ENCODE assay signal across 18 cellular contexts in genomic region chr10:24034571-24034970, GRCh38.
DNase-seq lines count a peak whose midpoint lies in the region; ATAC-seq and TF ChIP-seq lines count a peak whose summit lies in the region.
"Had no signal": no experiment of that assay in that cellular context is flagged by ENCODE, and none has a peak within 500 bp of the region (broad histone marks: within the 10 kb centered on the region; RNA-seq: fewer than 3 reads in every experiment).

No MANE protein-coding gene starts in this region.

- H3K9ac ChIP-seq in iPS-15b (ENCODE audit: low read depth, low read length): peak overlapping the region; percentile 19
- H3K9ac ChIP-seq: BLaER1 had no signal

- H3K27ac ChIP-seq in adrenal gland: peak overlapping the region in 1 of 5 donors; percentile 44
- H3K27ac ChIP-seq: BLaER1, epithelial cell of prostate had no signal

- no peaks in the 10 kb centered on the region for H3K27me3 ChIP-seq in adrenal gland
- H3K27me3 ChIP-seq in iPS-15b (ENCODE audit: control insufficient read depth, insufficient read depth, low read length): no peaks in the 10 kb centered on the region
- H3K27me3 ChIP-seq: BLaER1 had no signal

- no peaks in the 10 kb centered on the region for H3K9me3 ChIP-seq in adrenal gland (replicated peaks in 1 of 3)
- H3K9me3 ChIP-seq in iPS-15b (ENCODE audit: control insufficient read depth, insufficient read depth, low read length): no peaks in the 10 kb centered on the region
- H3K9me3 ChIP-seq: BLaER1 had no signal

- H3K4me1 ChIP-seq in adrenal gland (replicated peaks in 1 of 2) (no peaks in the 10 kb centered on the region), iPS-15b (ENCODE audit: control insufficient read depth, insufficient read depth, low read length) (no peaks in the 10 kb centered on the region)
- H3K4me1 ChIP-seq: BLaER1 had no signal

- intact Hi-C loops in adrenal gland (cut with DNase I): no loop called here

- TF ChIP-seq CTCF in adrenal gland (IDR thresholded peaks at IDR 0.05) (no peak), retinal pigment epithelial cell (conservative IDR thresholded peaks at IDR 0.05; ENCODE audit: low read depth, low read length) (no peak)

- TF ChIP-seq POLR2A in adrenal gland (IDR thresholded peaks at IDR 0.05): no peak

- peak; percentile 6 for DNase-seq in NCI-H2029 treated with DMSO at 0.1 percent for 48 hours (lab: John Stamatoyannopoulos, UW)
- DNase-seq in NCI-H2029 (lab: John Stamatoyannopoulos, UW): no peak
- DNase-seq in adrenal gland: peak; percentile 18 to 71 (median 33)
- peak; percentile 7 for DNase-seq in retinal pigment epithelial cell (ENCODE audit: low read depth)
- DNase-seq in CD1c-positive myeloid dendritic cell (ENCODE audit: extremely low spot score): no peak
- no peak for DNase-seq in NCI-H1694 (lab: John Stamatoyannopoulos, UW)
- DNase-seq: 8988T; activated CD8-positive, alpha-beta memory T cell treated with anti-CD3 and anti-CD28 coated beads, Interleukin-2, amount 50 U/mL, for 4 hours; aorta; KBM-7; NCI-H1092 treated with DMSO at 0.1 percent for 48 hours; NCI-H2227 treated with DMSO at 0.1 percent for 48 hours; SHP77 treated with DMSO at 0.1 percent for 48 hours; stimulated activated naive CD4-positive, alpha-beta T cell had no signal

- ATAC-seq in HG02870 (IDR thresholded peaks at IDR 0.05; ENCODE audit: unreplicated experiment): no peak

- WGBS in adrenal gland, 4 donors: 52 to 68% (median 63%) methylated on average over 3 to 5 of the region's 5 CpGs

- H3K4me3 ChIP-seq in adrenal gland: no peak overlapping the region
- H3K4me3 ChIP-seq in iPS-15b (ENCODE audit: low read depth, low read length): no peak overlapping the region
- H3K4me3 ChIP-seq in retinal pigment epithelial cell (ENCODE audit: low read length): no peak overlapping the region
- H3K4me3 ChIP-seq: BLaER1 had no signal

- H3K36me3 ChIP-seq in adrenal gland (replicated peaks in 1 of 2) (no peaks in the 10 kb centered on the region), iPS-15b (ENCODE audit: control insufficient read depth, insufficient read depth, low read length) (no peaks in the 10 kb centered on the region)
- H3K36me3 ChIP-seq: BLaER1 had no signal

Comparison
In these comparisons a context has a peak if more than half of its experiments do, and no peak if none do; other contexts are left out.
1. DNase-seq: peak in NCI-H2029 treated with DMSO at 0.1 percent for 48 hours (single experiment), adrenal gland (7 of 7) and retinal pigment epithelial cell (single experiment); none in NCI-H2029 (single experiment), CD1c-positive myeloid dendritic cell (single experiment) and NCI-H1694 (single experiment).